ENCODE assay signal across 8 cellular contexts in genomic region chr21:14027235-14027869, GRCh38.
DNase-seq lines count a peak whose midpoint lies in the region; ATAC-seq, FAIRE-seq and TF ChIP-seq lines count a peak whose summit lies in the region.
"Not testable (repeated sequence)": the region's sequence is repeated elsewhere in the genome, so short reads cannot be mapped to it uniquely, and the experiment has no call there.

No MANE protein-coding gene starts in this region.

- H3K27me3 ChIP-seq in hepatocyte; aorta (ENCODE audit: control insufficient read depth in 1 of 2, insufficient read depth in 2 of 2, low read length in 1 of 2): not testable (repeated sequence)

- H3K79me2 ChIP-seq in hepatocyte: not testable (repeated sequence)

- WGBS in hepatocyte (ENCODE audit: low lambda C conversion rate, missing lambda C conversion rate): under 1% methylated on average over 29 of the region's 37 CpGs
- 0% methylated on average over 28 to 32 of the region's 37 CpGs for WGBS in aorta, 2 donors

- DNase-seq in GM18507 (ENCODE audit: extremely low spot score, insufficient read length, low read depth) (peak; percentile 55), NCI-H187 (lab: John Stamatoyannopoulos, UW) (peak; percentile 66 to 84), T1000 (lab: John Stamatoyannopoulos, UW) (peak; percentile 80), astrocyte of the hippocampus (ENCODE audit: low read depth, low spot score) (peak; percentile 93), hepatocyte (ENCODE audit: low spot score) (peak; percentile 92), renal cortical epithelial cell (ENCODE audit: low read depth) (peak; percentile 71), aorta (peak; percentile 93 to 94)

- peak; percentile 100 for ATAC-seq in HG02943 (IDR thresholded peaks at IDR 0.05; ENCODE audit: low read depth, unreplicated experiment)
- peak; percentile 97 for ATAC-seq in aorta (ENCODE audit: low FRiP score)

- peak overlapping the region; percentile 33 for H3K4me3 ChIP-seq in hepatocyte
- H3K4me3 ChIP-seq in aorta (ENCODE audit: low read length in 2 of 2): peak overlapping the region in 1 of 2 donors; percentile 46

- FAIRE-seq in GM18507 (lab: Jason Lieb, UNC): peak; percentile 99

- not testable (repeated sequence) for H3K9me3 ChIP-seq in hepatocyte (ENCODE audit: low read depth); aorta (ENCODE audit: control insufficient read depth, low read length)

- H2AFZ ChIP-seq in hepatocyte: peak overlapping the region; percentile 80

- not testable (repeated sequence) for H3K4me1 ChIP-seq in hepatocyte (ENCODE audit: insufficient read depth); aorta (ENCODE audit: control insufficient read depth in 1 of 2, insufficient read depth in 2 of 2, low read length in 2 of 2)

- H3K9me2 ChIP-seq in hepatocyte (replicated peaks; ENCODE audit: insufficient read depth): not testable (repeated sequence)

- not testable (repeated sequence) for TF ChIP-seq CTCF in hepatocyte (IDR thresholded peaks at IDR 0.05; ENCODE audit: poor library complexity)

- H4K20me1 ChIP-seq in hepatocyte (ENCODE audit: insufficient read depth, poor library complexity, severe bottlenecking): not testable (repeated sequence)

- H3K27ac ChIP-seq in hepatocyte; aorta (ENCODE audit: low read depth in 1 of 2, low read length in 2 of 2): not testable (repeated sequence)

- H3K36me3 ChIP-seq in hepatocyte (replicated peaks; ENCODE audit: insufficient read depth, low read depth); aorta (ENCODE audit: control insufficient read depth in 1 of 2, insufficient read depth in 2 of 2, low read length in 1 of 2): not testable (repeated sequence)

- H3K4me2 ChIP-seq in hepatocyte: peak overlapping the region; percentile 86

- intact Hi-C loops in aorta (cut with DNase I): not testable (repeated sequence)
